In the genomic region with DNA sequence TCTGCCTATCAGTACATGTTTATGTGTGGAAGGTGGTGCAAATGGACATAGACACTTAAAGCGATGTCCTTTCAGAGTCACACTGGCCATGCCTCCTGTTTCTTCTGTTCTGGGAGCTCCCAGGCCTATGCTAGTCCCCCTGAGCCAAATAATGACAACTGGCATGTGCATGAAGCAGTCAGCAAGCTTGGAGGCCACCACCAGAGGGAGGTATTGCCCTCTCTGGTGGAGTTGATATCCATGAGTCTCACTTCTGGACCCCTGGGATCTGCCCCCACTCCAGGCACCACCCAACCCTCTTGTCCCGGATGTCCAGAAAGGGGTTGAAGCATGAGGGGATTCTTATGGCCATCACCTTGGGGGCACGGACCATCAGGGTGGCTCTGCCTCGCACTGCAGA, we compare ENCODE assay signal across 8 cellular contexts.
DNase-seq lines count a peak whose midpoint lies in the region; ATAC-seq and TF ChIP-seq lines count a peak whose summit lies in the region.
"Had no signal": no experiment of that assay in that cellular context is flagged by ENCODE, and none has a peak within 500 bp of the region (broad histone marks: within the 10 kb centered on the region; RNA-seq: fewer than 3 reads in every experiment).

No MANE protein-coding gene starts in this region.

- no peak overlapping the region for H3K27ac Mint-ChIP-seq in endodermal cell

- H3K36me3 ChIP-seq in endodermal cell (ENCODE audit: control insufficient read depth, insufficient read depth, low read length): no peaks in the 10 kb centered on the region
- no peaks in the 10 kb centered on the region for H3K36me3 ChIP-seq in parathyroid adenoma (ENCODE audit: control insufficient read depth, insufficient read depth, low read length)

- TF ChIP-seq CTCF in endodermal cell (conservative IDR thresholded peaks at IDR 0.05) (peak; percentile 85), parathyroid adenoma (IDR thresholded peaks at IDR 0.05) (peak; percentile 33)

- H3K4me2 ChIP-seq in parathyroid adenoma (ENCODE audit: low read length): no peak overlapping the region

- DNase-seq in Daoy (ENCODE audit: low read depth): peak; percentile 58
- peak; percentile 3 for DNase-seq in GOT3 (lab: John Stamatoyannopoulos, UW)
- DNase-seq in RKO (ENCODE audit: low spot score): peak; percentile 9
- DNase-seq in endodermal cell: peak; percentile 83
- DNase-seq in hippocampal formation (lab: John Stamatoyannopoulos, UW): no peak

- no peaks in the 10 kb centered on the region for H3K79me2 ChIP-seq in parathyroid adenoma

- H3K4me3 Mint-ChIP-seq in endodermal cell: no peak overlapping the region

- no peaks in the 10 kb centered on the region for H3K4me1 Mint-ChIP-seq in endodermal cell

- no peak for ATAC-seq in GM21786 (IDR thresholded peaks at IDR 0.05; ENCODE audit: unreplicated experiment)
- ATAC-seq: left colon had no signal

- H3K4me1 ChIP-seq in endodermal cell (ENCODE audit: control insufficient read depth, insufficient read depth, low read length): no peaks in the 10 kb centered on the region
- no peaks in the 10 kb centered on the region for H3K4me1 ChIP-seq in parathyroid adenoma

- H3K4me3 ChIP-seq in endodermal cell (ENCODE audit: low read length): no peak overlapping the region
- no peak overlapping the region for H3K4me3 ChIP-seq in parathyroid adenoma (ENCODE audit: low read depth, low read length)

- WGBS in endodermal cell (ENCODE audit: insufficient coverage in 1 of 2, insufficient read length in 1 of 2), 2 experiments: 83 to 94% methylated on average over 1 to 4 of the region's 4 CpGs

- no peaks in the 10 kb centered on the region for H3K27me3 Mint-ChIP-seq in endodermal cell (ENCODE audit: insufficient read depth)

- H3K9me3 ChIP-seq in endodermal cell (ENCODE audit: control insufficient read depth, low read length): no peaks in the 10 kb centered on the region
- H3K9me3 ChIP-seq in parathyroid adenoma (ENCODE audit: control insufficient read depth, low read length): no peaks in the 10 kb centered on the region

- H3K9ac ChIP-seq in endodermal cell (ENCODE audit: extremely low read depth, low read length, poor library complexity, severe bottlenecking): no peak overlapping the region
- H3K9ac ChIP-seq in parathyroid adenoma: no peak overlapping the region

- H3K36me3 Mint-ChIP-seq in endodermal cell (ENCODE audit: low read depth): no peaks in the 10 kb centered on the region

- no peaks in the 10 kb centered on the region for H3K9me3 Mint-ChIP-seq in endodermal cell

- peaks cover 9% of the 10 kb centered on the region for H3K27me3 ChIP-seq in endodermal cell (ENCODE audit: control insufficient read depth, insufficient read depth, low read length, poor library complexity, severe bottlenecking)
- H3K27me3 ChIP-seq in parathyroid adenoma (ENCODE audit: control insufficient read depth, insufficient read depth, low read length): no peaks in the 10 kb centered on the region

- no peak overlapping the region for H2AFZ ChIP-seq in parathyroid adenoma

- no peak overlapping the region for H3K27ac ChIP-seq in endodermal cell (ENCODE audit: low read depth, low read length)
- H3K27ac ChIP-seq in parathyroid adenoma: no peak overlapping the region

Comparison
In these comparisons a context has a peak if more than half of its experiments do, and no peak if none do; other contexts are left out.
1. DNase-seq: peak in Daoy (single experiment), GOT3 (single experiment), RKO (single experiment) and endodermal cell (single experiment); none in hippocampal formation (0 of 2).